In the genomic region with DNA sequence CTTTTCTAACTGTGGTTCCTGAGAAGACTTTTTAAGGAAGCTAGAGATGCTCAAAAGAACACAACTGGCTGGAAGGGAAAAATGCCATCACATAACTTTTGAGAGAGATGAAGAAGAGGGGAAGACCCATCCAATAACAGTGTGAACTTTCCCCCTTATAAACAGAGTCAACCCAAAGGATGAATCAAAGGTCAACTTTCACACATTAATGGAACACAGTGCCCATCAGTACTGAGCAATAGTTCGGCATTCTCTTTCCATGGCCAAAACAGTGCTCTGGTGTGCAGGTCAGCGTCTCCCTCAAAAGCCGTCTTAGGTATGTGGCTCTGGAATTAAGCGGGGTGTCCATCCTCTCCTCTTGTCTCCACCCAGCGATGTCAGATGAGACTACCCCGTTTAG, we compare ENCODE assay signal across 28 cellular contexts.
A peak's percentile ranks its signal among the peaks of the same experiment; 100 is the strongest.
DNase-seq lines count a peak whose midpoint lies in the region; ATAC-seq, FAIRE-seq and TF ChIP-seq lines count a peak whose summit lies in the region.
"Had no signal": no experiment of that assay in that cellular context is flagged by ENCODE, and none has a peak within 500 bp of the region (broad histone marks: within the 10 kb centered on the region; RNA-seq: fewer than 3 reads in every experiment).

No MANE protein-coding gene starts in this region.

- H2BK5ac ChIP-seq in IMR-90 (ENCODE audit: low read depth, low read length, poor library complexity, severe bottlenecking) = no peak overlapping the region

- H3K9me3 Mint-ChIP-seq in activated CD4-positive, alpha-beta memory T cell treated with anti-CD3 and anti-CD28 coated beads for 36 hours = no peaks in the 10 kb centered on the region
- peaks cover 3% of the 10 kb centered on the region for H3K9me3 Mint-ChIP-seq in activated CD4-positive, alpha-beta memory T cell treated with anti-CD3 and anti-CD28 coated beads, Interleukin-2, amount 10 ng/mL, durations not matched to agents 7 days and 5 days
- H3K9me3 Mint-ChIP-seq in astrocyte (ENCODE audit: unreplicated experiment) (no peaks in the 10 kb centered on the region), nephron (no peaks in the 10 kb centered on the region)
- H3K9me3 Mint-ChIP-seq: T-helper 2 cell treated with Interferon-gamma antibody and Interleukin-4, amounts not matched to agents 5 μg/mL and 100 μg/mL, for 36 hours had no signal

- H2BK20ac ChIP-seq in IMR-90 (ENCODE audit: low read depth, low read length) = peak overlapping the region; percentile 41; the same call in 1 of the 2 replicates

- H3K4me1 Mint-ChIP-seq in activated CD4-positive, alpha-beta memory T cell treated with anti-CD3 and anti-CD28 coated beads for 36 hours (ENCODE audit: low read depth) = peaks cover 72% of the 10 kb centered on the region
- peaks cover 45% of the 10 kb centered on the region for H3K4me1 Mint-ChIP-seq in activated CD4-positive, alpha-beta memory T cell treated with anti-CD3 and anti-CD28 coated beads, Interleukin-2, amount 10 ng/mL, durations not matched to agents 7 days and 5 days
- H3K4me1 Mint-ChIP-seq in astrocyte (ENCODE audit: low read depth, unreplicated experiment) (peaks cover 19% of the 10 kb centered on the region), nephron (peaks cover 47% of the 10 kb centered on the region)

- no peak overlapping the region for H4K91ac ChIP-seq in IMR-90 (ENCODE audit: insufficient read depth, low read depth, low read length)

- no peaks in the 10 kb centered on the region; the same call in none of the 2 replicates for H3K9me1 ChIP-seq in IMR-90 (ENCODE audit: insufficient read depth, low read length)

- dilution Hi-C loops in IMR-90 (cut with HindIII; ENCODE audit: low sequenced_read_pairs, unreplicated experiment) = no loop called here

- H4K8ac ChIP-seq in IMR-90 (ENCODE audit: low read depth in 2 of 2, low read length in 2 of 2) = 0 out of 4 replicates have a peak overlapping the region, but pooled peaks of 1 of the 2 experiments have one; percentile 1

- no peak overlapping the region for H3K4me3 ChIP-seq in IMR-90 (ENCODE audit: insufficient read depth, low read depth, low read length)
- no peak overlapping the region for H3K4me3 ChIP-seq in astrocyte (ENCODE audit: insufficient read depth, low read depth, low read length)
- H3K4me3 ChIP-seq: gastroesophageal sphincter, hepatocyte, Peyer's patch, skin epidermis, thyroid gland had no signal

- no CpG with 5 or more reads among the region's 6 CpGs for WGBS in IMR-90 (ENCODE audit: extremely low coverage in 2 of 2, insufficient read length in 1 of 2), 2 experiments

- H3K56ac ChIP-seq in IMR-90 (ENCODE audit: extremely low read depth, insufficient read depth, low read length) = no peak overlapping the region

- no peak for FAIRE-seq in astrocyte (lab: Jason Lieb, UNC)
- FAIRE-seq: A204.1, endothelial cell of umbilical vein had no signal

- H4K20me1 ChIP-seq in IMR-90 (ENCODE audit: insufficient read depth, low read length) (no peaks in the 10 kb centered on the region), astrocyte (ENCODE audit: insufficient read depth, low read length) (no peaks in the 10 kb centered on the region)

- CTCF ChIA-PET in activated CD4-positive, alpha-beta memory T cell treated with anti-CD3 and anti-CD28 coated beads for 36 hours (lab: Charles Lee) = no interaction called here
- CTCF ChIA-PET in activated CD4-positive, alpha-beta memory T cell treated with anti-CD3 and anti-CD28 coated beads, Interleukin-2, amount 10 ng/mL, durations not matched to agents 7 days and 5 days (lab: Charles Lee) = no interaction called here
- CTCF ChIA-PET in IMR-90 (lab: Yijun Ruan, JAX) = interaction anchor here (1.0 kb wide), 1 partner anchor 84 kb away, joined by 4 read pairs; no protein-coding TSS in a partner anchor

- H3K27me3 ChIP-seq in IMR-90 (ENCODE audit: control insufficient read depth, insufficient read depth, low read length) (no peaks in the 10 kb centered on the region), astrocyte (ENCODE audit: insufficient read depth, low read length) (no peaks in the 10 kb centered on the region)
- H3K27me3 ChIP-seq: gastroesophageal sphincter, hepatocyte, Peyer's patch, thyroid gland had no signal

- H2AK5ac ChIP-seq in IMR-90 (ENCODE audit: low read depth, low read length) = peak overlapping the region; percentile 44; the same call in 1 of the 2 replicates

- 0 out of 2 replicates have a peak overlapping the region, but pooled peaks have one; percentile 9 for H3K14ac ChIP-seq in IMR-90 (replicated peaks; ENCODE audit: low read depth, low read length)

- H2AFZ ChIP-seq in IMR-90 (replicated peaks; ENCODE audit: low read length, poor library complexity) (no peak overlapping the region), astrocyte (ENCODE audit: low read depth, low read length) (no peak overlapping the region)
- H2AFZ ChIP-seq: hepatocyte had no signal

- no peaks in the 10 kb centered on the region for H3K79me2 ChIP-seq in astrocyte (ENCODE audit: insufficient read depth, low read length)
- H3K79me2 ChIP-seq: hepatocyte had no signal

- peak overlapping the region; percentile 67 for H3K27ac Mint-ChIP-seq in activated CD4-positive, alpha-beta memory T cell treated with anti-CD3 and anti-CD28 coated beads for 36 hours
- no peak overlapping the region for H3K27ac Mint-ChIP-seq in activated CD4-positive, alpha-beta memory T cell treated with anti-CD3 and anti-CD28 coated beads, Interleukin-2, amount 10 ng/mL, durations not matched to agents 7 days and 5 days
- H3K27ac Mint-ChIP-seq in astrocyte (ENCODE audit: unreplicated experiment) = peak overlapping the region; percentile 24
- H3K27ac Mint-ChIP-seq in nephron = peak overlapping the region; percentile 19 to 84 (median 20)

- H3K9me3 ChIP-seq in IMR-90 (ENCODE audit: control insufficient read depth, insufficient read depth, low read length) = no peaks in the 10 kb centered on the region
- no peaks in the 10 kb centered on the region for H3K9me3 ChIP-seq in astrocyte (ENCODE audit: insufficient read depth, low read depth, low read length)
- H3K9me3 ChIP-seq: gastroesophageal sphincter, Peyer's patch, thyroid gland had no signal

- H3K27ac ChIP-seq in IMR-90 (ENCODE audit: insufficient read depth, low read length) (no peak overlapping the region), astrocyte (ENCODE audit: low read depth, low read length) (no peak overlapping the region)
- H3K27ac ChIP-seq: gastroesophageal sphincter, Peyer's patch, thyroid gland had no signal

- no peak overlapping the region for H2BK120ac ChIP-seq in IMR-90 (ENCODE audit: low read depth, low read length)

- H3K4me1 ChIP-seq in IMR-90 (ENCODE audit: control insufficient read depth, insufficient read depth, low read length) (peaks cover 4% of the 10 kb centered on the region), astrocyte (ENCODE audit: insufficient read depth, low read length) (peaks cover 7% of the 10 kb centered on the region)
- H3K4me1 ChIP-seq: gastroesophageal sphincter, Peyer's patch, thyroid gland had no signal

- TF ChIP-seq RAD21 in IMR-90 (IDR thresholded peaks at IDR 0.05; ENCODE audit: low read length) = no peak

- no peaks in the 10 kb centered on the region for H3K79me1 ChIP-seq in IMR-90 (ENCODE audit: low read depth in 1 of 2, low read length in 2 of 2)

- H3K27me3 Mint-ChIP-seq in activated CD4-positive, alpha-beta memory T cell treated with anti-CD3 and anti-CD28 coated beads for 36 hours = no peaks in the 10 kb centered on the region
- H3K27me3 Mint-ChIP-seq in activated CD4-positive, alpha-beta memory T cell treated with anti-CD3 and anti-CD28 coated beads, Interleukin-2, amount 10 ng/mL, durations not matched to agents 7 days and 5 days = no peaks in the 10 kb centered on the region
- no peaks in the 10 kb centered on the region for H3K27me3 Mint-ChIP-seq in astrocyte (ENCODE audit: low read depth, unreplicated experiment)
- no peaks in the 10 kb centered on the region for H3K27me3 Mint-ChIP-seq in nephron (ENCODE audit: low read depth)

- intact Hi-C loops in activated CD4-positive, alpha-beta memory T cell treated with anti-CD3 and anti-CD28 coated beads for 36 hours (cut with micrococcal nuclease) = loop anchor here (1.0 to 5.0 kb wide), 8 partner anchors 16 to 727 kb away; no protein-coding TSS in a partner anchor
- intact Hi-C loops in IMR-90 (cut with micrococcal nuclease) = no loop called here

- no peak overlapping the region for H3K9ac ChIP-seq in IMR-90 (ENCODE audit: low read depth, low read length)
- no peak overlapping the region for H3K9ac ChIP-seq in astrocyte (ENCODE audit: low read length)

- peaks cover 40% of the 10 kb centered on the region for H3K36me3 Mint-ChIP-seq in activated CD4-positive, alpha-beta memory T cell treated with anti-CD3 and anti-CD28 coated beads for 36 hours
- H3K36me3 Mint-ChIP-seq in activated CD4-positive, alpha-beta memory T cell treated with anti-CD3 and anti-CD28 coated beads, Interleukin-2, amount 10 ng/mL, durations not matched to agents 7 days and 5 days (ENCODE audit: low read depth) = peaks cover 26% of the 10 kb centered on the region
- H3K36me3 Mint-ChIP-seq in astrocyte (ENCODE audit: low read depth, unreplicated experiment) (no peaks in the 10 kb centered on the region), nephron (ENCODE audit: low read depth) (no peaks in the 10 kb centered on the region)

- no peak overlapping the region for H3K4ac ChIP-seq in IMR-90 (ENCODE audit: low read depth, low read length)

- no TSS peak for BruUV-seq in IMR-90 (replicated peaks; lab: Mats Ljungman, UMichigan)

- H3K23ac ChIP-seq in IMR-90 (ENCODE audit: low read depth, low read length) = no peak overlapping the region

- no peak for TF ChIP-seq CTCF in IMR-90 (conservative IDR thresholded peaks at IDR 0.05; ENCODE audit: low read depth, low read length)
- no peak for TF ChIP-seq CTCF in astrocyte (IDR thresholded peaks at IDR 0.05; ENCODE audit: insufficient read depth, low read depth, low read length)
- TF ChIP-seq CTCF in nephron (IDR thresholded peaks at IDR 0.05; ENCODE audit: unreplicated experiment in 3 of 3) = no peak

- H3K36me3 ChIP-seq in IMR-90 (ENCODE audit: control insufficient read depth, insufficient read depth, low read length) (no peaks in the 10 kb centered on the region), astrocyte (ENCODE audit: insufficient read depth, low read length) (no peaks in the 10 kb centered on the region)
- H3K36me3 ChIP-seq: gastroesophageal sphincter, Peyer's patch, thyroid gland had no signal

- POLR2A ChIA-PET in activated CD4-positive, alpha-beta memory T cell treated with anti-CD3 and anti-CD28 coated beads for 36 hours (lab: Charles Lee) = no interaction called here
- POLR2A ChIA-PET in activated CD4-positive, alpha-beta memory T cell treated with anti-CD3 and anti-CD28 coated beads, Interleukin-2, amount 10 ng/mL, durations not matched to agents 7 days and 5 days (lab: Charles Lee) = no interaction called here
- POLR2A ChIA-PET in IMR-90 (lab: Charles Lee; ENCODE audit: unreplicated experiment) = no interaction called here

- in situ Hi-C loops in IMR-90 (cut with MboI; ENCODE audit: low sequenced_read_pairs) = no loop called here

- no peak for DNase-seq in activated CD4-positive, alpha-beta memory T cell treated with anti-CD3 and anti-CD28 coated beads for 36 hours
- no peak for DNase-seq in activated CD4-positive, alpha-beta memory T cell treated with anti-CD3 and anti-CD28 coated beads, Interleukin-2, amount 10 ng/mL, durations not matched to agents 7 days and 5 days
- DNase-seq in IMR-90 = no peak
- no peak for DNase-seq in astrocyte (ENCODE audit: low read depth)
- DNase-seq in NCI-H2081 treated with DMSO at 0.1 percent for 48 hours (lab: John Stamatoyannopoulos, UW) = no peak
- DNase-seq: activated effector memory CD4-positive, alpha-beta T cell treated with Interleukin-2 at 50 U/mL for 16 hours; amniotic stem cell; CD4-positive, CD25-positive, alpha-beta regulatory T cell; DMS79 treated with DMSO at 0.1 percent for 48 hours; GDM1; kidney glomerular epithelial cell; MV-4-11; NCI-H1436; NCI-H446 treated with DMSO at 0.1 percent for 48 hours; NCI-H774; Peyer's patch; SHP77; thyroid gland had no signal

- H2BK15ac ChIP-seq in IMR-90 (ENCODE audit: low read depth, low read length) = no peak overlapping the region

- H3K18ac ChIP-seq in IMR-90 (ENCODE audit: low read depth, low read length) = peak overlapping the region; percentile 64

- no peak for TF ChIP-seq POLR2A in IMR-90 (IDR thresholded peaks at IDR 0.05; ENCODE audit: low read depth, low read length)

- H3K4me2 ChIP-seq in IMR-90 (ENCODE audit: low read depth, low read length) = no peak overlapping the region
- H3K4me2 ChIP-seq in astrocyte (ENCODE audit: low read length) = no peak overlapping the region

- H2AK9ac ChIP-seq in IMR-90 (replicated peaks; ENCODE audit: low read depth, low read length, poor library complexity) = no peak overlapping the region

- ATAC-seq in IMR-90 (ENCODE audit: low read depth) (no peak), HG03159 (IDR thresholded peaks at IDR 0.05; ENCODE audit: unreplicated experiment) (no peak), HG03095 (IDR thresholded peaks at IDR 0.05; ENCODE audit: unreplicated experiment) (no peak)
- ATAC-seq: gastroesophageal sphincter, HCT116 had no signal

- H4K5ac ChIP-seq in IMR-90 (ENCODE audit: low read depth, low read length) = no peak overlapping the region

- H3K4me3 Mint-ChIP-seq in activated CD4-positive, alpha-beta memory T cell treated with anti-CD3 and anti-CD28 coated beads for 36 hours = no peak overlapping the region
- no peak overlapping the region for H3K4me3 Mint-ChIP-seq in activated CD4-positive, alpha-beta memory T cell treated with anti-CD3 and anti-CD28 coated beads, Interleukin-2, amount 10 ng/mL, durations not matched to agents 7 days and 5 days
- H3K4me3 Mint-ChIP-seq in astrocyte (ENCODE audit: unreplicated experiment) = no peak overlapping the region
- no peak overlapping the region for H3K4me3 Mint-ChIP-seq in nephron
- H3K4me3 Mint-ChIP-seq: CD4-positive, CD25-positive, alpha-beta regulatory T cell; T-helper 2 cell treated with Interferon-gamma antibody and Interleukin-4, amounts not matched to agents 5 μg/mL and 100 μg/mL, for 36 hours had no signal
